Comparison of ENCODE assay signal across 1 cellular context in the genomic region with DNA sequence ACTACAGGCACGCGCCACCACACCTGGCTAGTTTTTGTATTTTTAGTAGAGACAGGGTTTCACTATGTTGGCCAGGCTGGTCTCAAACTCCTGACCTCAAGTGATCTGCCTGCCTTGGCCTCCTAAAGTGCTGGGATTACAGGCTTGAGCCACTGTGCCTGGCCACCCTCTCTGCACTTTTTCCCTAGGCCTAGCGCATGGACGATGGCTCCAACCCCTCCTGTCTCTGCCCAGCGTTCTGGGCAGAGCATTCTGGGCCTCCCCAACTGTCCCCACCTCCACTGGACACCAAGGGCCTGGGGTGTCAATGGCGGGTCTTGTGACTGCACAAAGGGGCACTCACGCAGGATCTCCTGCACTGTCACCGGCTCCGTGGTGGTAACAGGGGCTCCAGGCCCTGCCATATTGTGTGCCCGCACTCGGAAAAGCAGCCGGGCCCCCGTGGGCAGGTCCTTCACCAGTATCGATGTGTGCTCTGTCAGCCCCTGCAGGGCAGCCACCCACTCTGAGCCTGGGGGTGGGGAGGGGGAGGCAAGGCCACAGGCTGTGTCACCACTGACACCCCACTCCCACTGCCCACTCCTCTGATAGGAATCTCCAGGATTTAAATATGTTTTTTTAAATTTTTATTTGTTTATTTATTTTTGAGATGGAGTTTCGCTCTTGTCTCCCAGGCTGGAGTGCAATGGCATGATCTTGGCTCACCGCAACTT.
TF ChIP-seq lines count a peak whose summit lies in the region.

No MANE protein-coding gene starts in this region.

TF ChIP-seq in HEK293, 187 proteins besides CTCF, POLR2A, EP300 and RAD21:
- TF ChIP-seq ZFHX2 (tag by site-specific recombination; conservative IDR thresholded peaks at IDR 0.05) (peak; percentile 63), EGR2 (tag by site-specific recombination; IDR thresholded peaks at IDR 0.05; ENCODE audit: low read depth) (peak; percentile 72; the same call in 1 of the 2 replicates)
